ENCODE assay signal across 1 cellular context in genomic region chr1:198187973-198188588, GRCh38.
TF ChIP-seq lines count a peak whose summit lies in the region.

No MANE protein-coding gene starts in this region.

TF ChIP-seq in WTC11, 78 proteins besides CTCF, POLR2A, EP300 and RAD21 (continued from another document):
- TF ChIP-seq PRRX2 (CRISPR knock-in tag; IDR thresholded peaks at IDR 0.05), result no peak
TF ChIP-seq in WTC11: peak in this region for 0.
